ENCODE assay signal across 1 cellular context in genomic region chr6:166387642-166388325, GRCh38.
TF ChIP-seq lines count a peak whose summit lies in the region.

No MANE protein-coding gene starts in this region.

TF ChIP-seq in HepG2, 621 proteins besides CTCF, POLR2A, EP300 and RAD21 (continued from another document and continues in another):
- no peak for TF ChIP-seq CEBPZ (IDR thresholded peaks at IDR 0.05; ENCODE audit: low read length)
- TF ChIP-seq ZNF205 (CRISPR knock-in tag; IDR thresholded peaks at IDR 0.05): no peak; the same call in 1 of the 2 replicates
- TF ChIP-seq SUZ12 (IDR thresholded peaks at IDR 0.05; ENCODE audit: low read depth, low read length): no peak
- TF ChIP-seq ZNF225 (CRISPR knock-in tag; IDR thresholded peaks at IDR 0.05): no peak
- TF ChIP-seq ZNF12 (CRISPR knock-in tag; IDR thresholded peaks at IDR 0.05): peak; percentile 87; the same call in 1 of the 2 replicates
- TF ChIP-seq REXO4 (CRISPR knock-in tag; IDR thresholded peaks at IDR 0.05; ENCODE audit: borderline replicate concordance): no peak
- no peak; the same call in 1 of the 2 replicates for TF ChIP-seq SNAPC5 (CRISPR knock-in tag; IDR thresholded peaks at IDR 0.05; ENCODE audit: borderline replicate concordance)
- TF ChIP-seq NR2F6 (IDR thresholded peaks at IDR 0.05): peak; percentile 96
- TF ChIP-seq NR2F6 (CRISPR knock-in tag; IDR thresholded peaks at IDR 0.05): peak; percentile 95
- no peak for TF ChIP-seq ZNF230 (CRISPR knock-in tag; IDR thresholded peaks at IDR 0.05)
- peak; percentile 85 for TF ChIP-seq MIXL1 (CRISPR knock-in tag; IDR thresholded peaks at IDR 0.05)
- TF ChIP-seq ZNF784 (CRISPR knock-in tag; IDR thresholded peaks at IDR 0.05; ENCODE audit: borderline replicate concordance): no peak
- peak; percentile 60 for TF ChIP-seq KAT8 (CRISPR knock-in tag; IDR thresholded peaks at IDR 0.05)
- peak; percentile 72 for TF ChIP-seq MAX (IDR thresholded peaks at IDR 0.05)
- peak; percentile 55; the same call in 1 of the 2 replicates for TF ChIP-seq UBTF (CRISPR knock-in tag; IDR thresholded peaks at IDR 0.05)
- TF ChIP-seq STAG1 (CRISPR knock-in tag; IDR thresholded peaks at IDR 0.05): peak; percentile 4; the same call in 1 of the 2 replicates
- no peak for TF ChIP-seq HOXA9 (CRISPR knock-in tag; IDR thresholded peaks at IDR 0.05; ENCODE audit: borderline replicate concordance)
- TF ChIP-seq ZNF598 (CRISPR knock-in tag; IDR thresholded peaks at IDR 0.05; ENCODE audit: borderline replicate concordance): peak; percentile 78; the same call in 1 of the 2 replicates
- TF ChIP-seq POLR2AphosphoS2 (IDR thresholded peaks at IDR 0.05; ENCODE audit: low read depth, low read length): no peak
- TF ChIP-seq ZNF362 (CRISPR knock-in tag; IDR thresholded peaks at IDR 0.05; ENCODE audit: borderline replicate concordance): 0 out of 2 replicates have a peak, but pooled peaks have one; percentile 15
- peak; percentile 63; the same call in 1 of the 2 replicates for TF ChIP-seq IRX3 (CRISPR knock-in tag; IDR thresholded peaks at IDR 0.05; ENCODE audit: borderline replicate concordance, low read depth)
- TF ChIP-seq ZNF180 (CRISPR knock-in tag; IDR thresholded peaks at IDR 0.05; ENCODE audit: borderline replicate concordance, low read depth): no peak
- peak; percentile 97 for TF ChIP-seq NFKBIZ (CRISPR knock-in tag; IDR thresholded peaks at IDR 0.05)
- peak; percentile 34; the same call in 1 of the 2 replicates for TF ChIP-seq ARID4A (CRISPR knock-in tag; IDR thresholded peaks at IDR 0.05; ENCODE audit: borderline replicate concordance)
- TF ChIP-seq TFDP1 (CRISPR knock-in tag; IDR thresholded peaks at IDR 0.05; ENCODE audit: borderline replicate concordance): peak; percentile 58; the same call in 1 of the 2 replicates
- peak; percentile 43; the same call in 1 of the 2 replicates for TF ChIP-seq KDM2A (CRISPR knock-in tag; IDR thresholded peaks at IDR 0.05; ENCODE audit: borderline replicate concordance, low read depth)
- TF ChIP-seq PRPF4 (IDR thresholded peaks at IDR 0.05; ENCODE audit: low read depth, low read length, poor library complexity, severe bottlenecking): no peak
- 0 out of 2 replicates have a peak, but pooled peaks have one; percentile 30 for TF ChIP-seq RELA (CRISPR knock-in tag; IDR thresholded peaks at IDR 0.05)
- no peak for TF ChIP-seq ARHGAP35 (CRISPR knock-in tag; IDR thresholded peaks at IDR 0.05; ENCODE audit: borderline replicate concordance)
- TF ChIP-seq TEAD2 (CRISPR knock-in tag; IDR thresholded peaks at IDR 0.05): no peak
- TF ChIP-seq ZNF576 (CRISPR knock-in tag; IDR thresholded peaks at IDR 0.05): no peak
- TF ChIP-seq ZSCAN31 (CRISPR knock-in tag; IDR thresholded peaks at IDR 0.05; ENCODE audit: low read depth): no peak; the same call in 1 of the 2 replicates
- no peak for TF ChIP-seq SSRP1 (CRISPR knock-in tag; IDR thresholded peaks at IDR 0.05)
- TF ChIP-seq DZIP1 (CRISPR knock-in tag; IDR thresholded peaks at IDR 0.05): no peak
- peak; percentile 94 for TF ChIP-seq HMG20A (CRISPR knock-in tag; IDR thresholded peaks at IDR 0.05; ENCODE audit: borderline replicate concordance)
- no peak; the same call in 1 of the 2 replicates for TF ChIP-seq ZNF143 (CRISPR knock-in tag; IDR thresholded peaks at IDR 0.05)
- TF ChIP-seq ZNF232 (CRISPR knock-in tag; IDR thresholded peaks at IDR 0.05; ENCODE audit: borderline replicate concordance): peak; percentile 48; the same call in 1 of the 2 replicates
- TF ChIP-seq NFE2 (CRISPR knock-in tag; IDR thresholded peaks at IDR 0.05): no peak
- peak; percentile 57; the same call in 1 of the 2 replicates for TF ChIP-seq ZNF350 (CRISPR knock-in tag; IDR thresholded peaks at IDR 0.05; ENCODE audit: borderline replicate concordance, low read depth)
- TF ChIP-seq ZNF543 (CRISPR knock-in tag; IDR thresholded peaks at IDR 0.05): peak; percentile 59; the same call in 1 of the 2 replicates
- TF ChIP-seq NCOR1 (IDR thresholded peaks at IDR 0.05; ENCODE audit: borderline replicate concordance, low read length): peak; percentile 95
- peak; percentile 96 for TF ChIP-seq ZNF264 (CRISPR knock-in tag; IDR thresholded peaks at IDR 0.05)
- TF ChIP-seq SIN3B (IDR thresholded peaks at IDR 0.05; ENCODE audit: low read length): no peak
- TF ChIP-seq KMT2A (CRISPR knock-in tag; IDR thresholded peaks at IDR 0.05): no peak
- no peak for TF ChIP-seq TERF1 (CRISPR knock-in tag; IDR thresholded peaks at IDR 0.05)
- TF ChIP-seq SETDB1 (CRISPR knock-in tag; IDR thresholded peaks at IDR 0.05; ENCODE audit: borderline replicate concordance): no peak
- TF ChIP-seq HOXA3 (CRISPR knock-in tag; IDR thresholded peaks at IDR 0.05): peak; percentile 81
- TF ChIP-seq ATM (IDR thresholded peaks at IDR 0.05; ENCODE audit: borderline replicate concordance): no peak
- TF ChIP-seq HOXD1 (CRISPR knock-in tag; IDR thresholded peaks at IDR 0.05): no peak; the same call in none of the 2 replicates
